22 cellular contexts compared by ENCODE assay signal in the genomic region with DNA sequence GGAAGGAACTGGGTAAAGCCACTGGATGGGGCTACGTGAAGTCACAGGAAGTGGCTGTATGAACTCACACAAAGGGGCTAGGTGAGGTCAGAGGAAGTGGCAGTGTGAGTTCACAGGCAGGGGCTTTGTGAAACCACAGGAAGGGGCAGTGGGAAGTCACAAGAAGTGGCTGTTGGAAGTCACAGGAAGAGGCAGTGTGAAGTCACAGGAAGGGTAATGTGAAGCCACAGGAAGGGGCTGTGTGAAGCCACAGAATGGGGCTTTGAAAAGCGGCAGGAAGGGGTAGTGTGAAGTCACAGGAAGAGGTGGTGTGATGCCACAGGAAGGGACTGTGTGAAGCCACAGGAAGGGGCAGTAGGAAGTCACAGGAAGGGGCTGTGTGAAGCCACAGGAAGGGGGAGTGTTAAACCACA. TPM values are rescaled to one million over a fixed set of nuclear protein-coding genes. Genes with fewer than 3 reads are reported as not detected.
DNase-seq lines count a peak whose midpoint lies in the region; ATAC-seq, FAIRE-seq and TF ChIP-seq lines count a peak whose summit lies in the region.
"Had no signal": no experiment of that assay in that cellular context is flagged by ENCODE, and none has a peak within 500 bp of the region (broad histone marks: within the 10 kb centered on the region; RNA-seq: fewer than 3 reads in every experiment).

No MANE protein-coding gene starts in this region.

- 0 out of 2 replicates have a peak, but pooled peaks cover 2% of the 10 kb centered on the region for H3K23me2 ChIP-seq in H1 (ENCODE audit: low read depth, low read length)

- H3K23ac ChIP-seq in H1 (ENCODE audit: insufficient read length) (no peak overlapping the region), mesenchymal stem cell (ENCODE audit: low read length in 2 of 2) (no peak overlapping the region)

- no peak overlapping the region for H2BK12ac ChIP-seq in H1 (ENCODE audit: low read depth, low read length)
- no peak overlapping the region for H2BK12ac ChIP-seq in mesenchymal stem cell (ENCODE audit: low read length in 2 of 2)

- H3K9me3 ChIP-seq in HepG2 (ENCODE audit: low read length) (peaks cover 57% of the 10 kb centered on the region), right lobe of liver (no peaks in the 10 kb centered on the region), MM.1S (replicated peaks; ENCODE audit: insufficient read depth, low read length) (no peaks in the 10 kb centered on the region), H1 (ENCODE audit: insufficient read depth in 2 of 2, low read depth in 1 of 2, low read length in 1 of 2) (peaks cover 6 to 15% of the 10 kb centered on the region in 2 experiments; a peak in 2 of 4 replicates), mesenchymal stem cell (ENCODE audit: control insufficient read depth, low read length) (no peaks in the 10 kb centered on the region)
- H3K9me3 ChIP-seq: gastrocnemius medialis, uterus had no signal

- POLR2A ChIA-PET in HepG2 (lab: Yijun Ruan, JAX), result no interaction called here
- POLR2A ChIA-PET in H1 (lab: Charles Lee; ENCODE audit: partially characterized antibody), result no interaction called here

- H3K56ac ChIP-seq in H1 (replicated peaks; ENCODE audit: insufficient read length, low read depth, low read length), result no peak overlapping the region

- H3K4me1 ChIP-seq in HepG2 (ENCODE audit: insufficient read depth, low read length) (no peaks in the 10 kb centered on the region), right lobe of liver (peaks cover 0 to 2% (median 0%) of the 10 kb centered on the region in 4 donors), MM.1S (ENCODE audit: low read length) (no peaks in the 10 kb centered on the region), H1 (replicated peaks in 1 of 4; ENCODE audit: control insufficient read depth in 3 of 4, insufficient read depth in 4 of 4, low read length in 3 of 4) (no peaks in the 10 kb centered on the region; a peak in 1 of 7 replicates), mesenchymal stem cell (ENCODE audit: control insufficient read depth, insufficient read depth, low read depth, low read length) (no peaks in the 10 kb centered on the region)
- H3K4me1 ChIP-seq: gastrocnemius medialis, uterus had no signal

- H3K27me3 ChIP-seq in HepG2 (ENCODE audit: control insufficient read depth in 1 of 2, insufficient read depth in 2 of 2, low read length in 2 of 2) (no peaks in the 10 kb centered on the region; a peak in 1 of 5 replicates), right lobe of liver (no peaks in the 10 kb centered on the region), MM.1S (replicated peaks; ENCODE audit: insufficient read depth, low read length) (no peaks in the 10 kb centered on the region), H1 (replicated peaks in 1 of 4; ENCODE audit: control insufficient read depth in 3 of 4, extremely low read depth in 1 of 4, insufficient read depth in 3 of 4, low read length in 3 of 4) (no peaks in the 10 kb centered on the region), mesenchymal stem cell (ENCODE audit: control insufficient read depth in 1 of 2, insufficient read depth in 1 of 2, low read length in 2 of 2) (no peaks in the 10 kb centered on the region)
- H3K27me3 ChIP-seq: cardiac muscle cell, gastrocnemius medialis, uterus had no signal

- H2BK5ac ChIP-seq in H1 (ENCODE audit: low read depth, low read length) (no peak overlapping the region; the same call in 1 of the 2 replicates), mesenchymal stem cell (ENCODE audit: low read depth, low read length, poor library complexity, severe bottlenecking) (no peak overlapping the region)

- in situ Hi-C loops in HepG2 (cut with HindIII; ENCODE audit: extremely low pct_ligation_motif_present, low pct_unique_long_range_greater_than_20kb), result no loop called here

- no peak overlapping the region for H4K5ac ChIP-seq in H1 (ENCODE audit: insufficient read length, low read depth, low read length)

- H3K4me3 Mint-ChIP-seq in CD14-positive monocyte, result no peak overlapping the region
- H3K4me3 Mint-ChIP-seq: activated T-helper 1 cell treated with anti-CD3 and anti-CD28 coated beads, Interleukin-12 subunit alpha, Interleukin-12 subunit beta, Interleukin-2, Interleukin-4 antibody, amounts not matched to agents 30 ng/mL and 10 ng/mL and 1 ng/mL, durations not matched to agents 14 hours and 24 hours and 36 hours; HFFc6 had no signal

- intact Hi-C loops in HepG2 (cut with micrococcal nuclease; ENCODE audit: unreplicated experiment), result no loop called here
- intact Hi-C loops in right lobe of liver (cut with DNase I), result no loop called here
- intact Hi-C loops in CD14-positive monocyte (cut with micrococcal nuclease), result no loop called here

- no peak overlapping the region for H4K91ac ChIP-seq in H1 (replicated peaks; ENCODE audit: insufficient read length, low read length)
- H4K91ac ChIP-seq in mesenchymal stem cell (ENCODE audit: low read length), result no peak overlapping the region

- TF ChIP-seq POLR2A in HepG2 (IDR thresholded peaks at IDR 0.05; ENCODE audit: insufficient read depth in 1 of 2, low read depth in 2 of 2, low read length in 2 of 2) (no peak), right lobe of liver (IDR thresholded peaks at IDR 0.05) (no peak), H1 (IDR thresholded peaks at IDR 0.05; ENCODE audit: control extremely low read depth in 1 of 2, low read depth in 2 of 2, low read length in 2 of 2) (no peak)

- H3F3A ChIP-seq in MM.1S (ENCODE audit: insufficient read depth, low read length), result no peaks in the 10 kb centered on the region

- DNase-seq in HepG2 (ENCODE audit: low spot score), result no peak
- no peak for DNase-seq in right lobe of liver
- DNase-seq in MM.1S, result no peak
- no peak for DNase-seq in H1 (ENCODE audit: low read depth in 1 of 2, low spot score in 2 of 2)
- DNase-seq in mesenchymal stem cell, result no peak
- no peak for DNase-seq in CD14-positive monocyte (ENCODE audit: low spot score)
- no peak for DNase-seq in mesenteric fat pad (ENCODE audit: low spot score)
- DNase-seq: activated CD4-positive, alpha-beta T cell treated with anti-CD3 and anti-CD28 coated beads for 4 hours; amniotic stem cell; gastrocnemius medialis; HFFc6; Karpas-422; left colon; NCI-H2171; PC-9; stimulated activated CD4-positive, alpha-beta T cell treated with anti-CD3 and anti-CD28 coated beads, Interleukin-1b, Interleukin-23, amount 100 ng/mL, for 48 hours; uterus had no signal

- H3K36me3 Mint-ChIP-seq in CD14-positive monocyte, result no peaks in the 10 kb centered on the region

- no peak overlapping the region for H3K4me3 ChIP-seq in HepG2 (replicated peaks in 1 of 3; ENCODE audit: insufficient read depth in 1 of 3, low read depth in 2 of 3, low read length in 3 of 3)
- H3K4me3 ChIP-seq in right lobe of liver, result no peak overlapping the region
- H3K4me3 ChIP-seq in MM.1S (ENCODE audit: low read length), result no peak overlapping the region
- H3K4me3 ChIP-seq in H1 (ENCODE audit: extremely low read depth in 1 of 4, insufficient read depth in 2 of 4, low read depth in 3 of 4, low read length in 4 of 4), result no peak overlapping the region
- no peak overlapping the region for H3K4me3 ChIP-seq in mesenchymal stem cell (ENCODE audit: insufficient read depth in 1 of 2, low read depth in 1 of 2, low read length in 2 of 2)
- H3K4me3 ChIP-seq: cardiac muscle cell, gastrocnemius medialis, GM12878, PC-9, uterus had no signal

- no peak overlapping the region for H3K9ac ChIP-seq in HepG2 (ENCODE audit: insufficient read depth, low read depth, low read length)
- no peak overlapping the region for H3K9ac ChIP-seq in MM.1S (ENCODE audit: low read length)
- no peak overlapping the region for H3K9ac ChIP-seq in H1 (replicated peaks in 1 of 4; ENCODE audit: extremely low read depth in 1 of 4, low read depth in 3 of 4, low read length in 3 of 4)
- H3K9ac ChIP-seq in mesenchymal stem cell (ENCODE audit: low read length), result no peak overlapping the region

- ATAC-seq in HepG2 (no peak), right lobe of liver (no peak), HG03342 (IDR thresholded peaks at IDR 0.05; ENCODE audit: unreplicated experiment) (no peak)
- ATAC-seq: gastrocnemius medialis, GM12878, left colon had no signal

- H3K18ac ChIP-seq in H1 (ENCODE audit: extremely low read depth, low read length) (no peak overlapping the region), mesenchymal stem cell (ENCODE audit: low read depth in 1 of 2, low read length in 2 of 2) (no peak overlapping the region)

- H2AFZ ChIP-seq in HepG2 (ENCODE audit: low read length) (no peak overlapping the region), MM.1S (ENCODE audit: low read length) (peak overlapping the region; percentile 31; the same call in 1 of the 2 replicates), H1 (ENCODE audit: low read length) (no peak overlapping the region), mesenchymal stem cell (ENCODE audit: low read depth, low read length) (no peak overlapping the region)
- H2AFZ ChIP-seq: PC-9 had no signal

- CTCF ChIA-PET in HepG2 (lab: Yijun Ruan, JAX; ENCODE audit: low intra/inter-chr PET ratio, low total read pairs), result no interaction called here
- CTCF ChIA-PET in H1 (lab: Charles Lee; ENCODE audit: partially characterized antibody), result no interaction called here

- no peaks in the 10 kb centered on the region for H3K4me1 Mint-ChIP-seq in CD14-positive monocyte

- no peak overlapping the region for H3K4me2 ChIP-seq in HepG2 (ENCODE audit: low read depth, low read length)
- H3K4me2 ChIP-seq in MM.1S (ENCODE audit: low read depth, low read length), result no peak overlapping the region
- H3K4me2 ChIP-seq in H1 (ENCODE audit: insufficient read depth in 1 of 2, low read depth in 2 of 2, low read length in 2 of 2), result no peak overlapping the region
- H3K4me2 ChIP-seq in mesenchymal stem cell (ENCODE audit: low read length, poor library complexity, severe bottlenecking), result no peak overlapping the region
- H3K4me2 ChIP-seq: PC-9 had no signal

- TF ChIP-seq EP300 in HepG2 (IDR thresholded peaks at IDR 0.05; ENCODE audit: low read depth in 2 of 2, low read length in 2 of 2), result no peak
- TF ChIP-seq EP300 in HepG2 (CRISPR knock-in tag; IDR thresholded peaks at IDR 0.05; ENCODE audit: borderline replicate concordance), result no peak
- no peak for TF ChIP-seq EP300 in H1 (IDR thresholded peaks at IDR 0.05; ENCODE audit: borderline replicate concordance in 1 of 2, low read depth in 2 of 2, low read length in 2 of 2)

- no peak overlapping the region for H3K4ac ChIP-seq in H1 (replicated peaks; ENCODE audit: insufficient read length, low read depth, low read length)
- no peak overlapping the region for H3K4ac ChIP-seq in mesenchymal stem cell (ENCODE audit: low read depth in 1 of 2, low read length in 2 of 2)

- H3K9me2 ChIP-seq in MM.1S (replicated peaks; ENCODE audit: insufficient read depth, low read length), result no peaks in the 10 kb centered on the region

- no peak overlapping the region for H2BK20ac ChIP-seq in H1 (ENCODE audit: low read length)

- no peak overlapping the region for H3K27ac Mint-ChIP-seq in CD14-positive monocyte
- H3K27ac Mint-ChIP-seq: activated T-helper 1 cell treated with anti-CD3 and anti-CD28 coated beads, Interleukin-12 subunit alpha, Interleukin-12 subunit beta, Interleukin-2, Interleukin-4 antibody, amounts not matched to agents 30 ng/mL and 10 ng/mL and 1 ng/mL, durations not matched to agents 14 hours and 24 hours and 36 hours; HFFc6 had no signal

- no peak for TF ChIP-seq RAD21 in HepG2 (CRISPR knock-in tag; IDR thresholded peaks at IDR 0.05)
- TF ChIP-seq RAD21 in H1 (IDR thresholded peaks at IDR 0.05 in 1 of 2, conservative IDR thresholded peaks at IDR 0.05 in 1 of 2; ENCODE audit: low read depth in 2 of 2, low read length in 2 of 2), result no peak

- no peaks in the 10 kb centered on the region for H3K36me3 ChIP-seq in HepG2 (replicated peaks in 1 of 2; ENCODE audit: control insufficient read depth in 1 of 2, insufficient read depth in 2 of 2, low read length in 2 of 2)
- H3K36me3 ChIP-seq in right lobe of liver, result no peaks in the 10 kb centered on the region
- H3K36me3 ChIP-seq in MM.1S (replicated peaks; ENCODE audit: insufficient read depth, low read length), result no peaks in the 10 kb centered on the region
- no peaks in the 10 kb centered on the region; a peak in 1 of 8 replicates for H3K36me3 ChIP-seq in H1 (ENCODE audit: control insufficient read depth in 2 of 4, insufficient read depth in 4 of 4, low read length in 3 of 4)
- H3K36me3 ChIP-seq in mesenchymal stem cell (ENCODE audit: control insufficient read depth in 1 of 2, insufficient read depth in 2 of 2, low read depth in 1 of 2, low read length in 2 of 2), result no peaks in the 10 kb centered on the region
- H3K36me3 ChIP-seq: cardiac muscle cell, gastrocnemius medialis, uterus had no signal

- no peaks in the 10 kb centered on the region for H3K79me2 ChIP-seq in HepG2 (ENCODE audit: insufficient read depth, low read length)
- no peaks in the 10 kb centered on the region for H3K79me2 ChIP-seq in MM.1S (ENCODE audit: low read length)
- no peaks in the 10 kb centered on the region for H3K79me2 ChIP-seq in H1 (ENCODE audit: control insufficient read depth in 1 of 2, insufficient read depth in 2 of 2, low read length in 2 of 2)

- H4K8ac ChIP-seq in H1 (ENCODE audit: extremely low read depth, insufficient read depth, low read length) (no peak overlapping the region), mesenchymal stem cell (ENCODE audit: low read length) (no peak overlapping the region)

- peak overlapping the region; percentile 82; the same call in 1 of the 2 replicates for H2AK5ac ChIP-seq in H1 (ENCODE audit: low read depth, low read length)
- H2AK5ac ChIP-seq in mesenchymal stem cell (ENCODE audit: low read length, severe bottlenecking), result no peak overlapping the region

- H3K27ac ChIP-seq in HepG2 (ENCODE audit: extremely low read length, insufficient read depth, low read length), result no peak overlapping the region
- no peak overlapping the region for H3K27ac ChIP-seq in right lobe of liver
- H3K27ac ChIP-seq in MM.1S (ENCODE audit: low read length), result no peak overlapping the region
- H3K27ac ChIP-seq in H1 (ENCODE audit: low read depth, low read length), result no peak overlapping the region
- no peak overlapping the region for H3K27ac ChIP-seq in mesenchymal stem cell (ENCODE audit: low read length, poor library complexity, severe bottlenecking)
- H3K27ac ChIP-seq: cardiac muscle cell, gastrocnemius medialis, PC-9, uterus had no signal

- H4K20me1 ChIP-seq in HepG2 (ENCODE audit: insufficient read depth, low read length) (no peaks in the 10 kb centered on the region), MM.1S (ENCODE audit: insufficient read depth, low read length) (no peaks in the 10 kb centered on the region), H1 (replicated peaks in 1 of 2; ENCODE audit: control insufficient read depth in 1 of 2, insufficient read depth in 2 of 2, low read length in 2 of 2) (peaks cover 0 to 2% of the 10 kb centered on the region in 2 experiments)

- TF ChIP-seq CTCF in HepG2 (CRISPR knock-in tag; IDR thresholded peaks at IDR 0.05) (no peak), right lobe of liver (IDR thresholded peaks at IDR 0.05) (no peak), MM.1S (IDR thresholded peaks at IDR 0.05; ENCODE audit: low read length) (no peak), H1 (IDR thresholded peaks at IDR 0.05; ENCODE audit: control extremely low read depth in 1 of 3, insufficient read depth in 1 of 3, low read depth in 1 of 3, low read length in 3 of 3) (no peak), CD14-positive monocyte (IDR thresholded peaks at IDR 0.05) (no peak)

- BruUV-seq in HepG2 (replicated peaks; lab: Mats Ljungman, UMichigan), result no TSS peak

- H3K27me3 Mint-ChIP-seq in CD14-positive monocyte (ENCODE audit: low read depth in 3 of 3), result peaks cover 0 to 1% (median 0%) of the 10 kb centered on the region in 3 donors

- H2BK120ac ChIP-seq in H1 (replicated peaks; ENCODE audit: low read depth, low read length) (no peak overlapping the region), mesenchymal stem cell (ENCODE audit: low read depth, low read length) (no peak overlapping the region)

- H3K14ac ChIP-seq in H1 (ENCODE audit: insufficient read length) (no peak overlapping the region), mesenchymal stem cell (ENCODE audit: low read length in 2 of 2) (no peak overlapping the region)

- 0% methylated on average over 2 of the region's 2 CpGs for WGBS in HepG2 (ENCODE audit: low lambda C conversion rate)
- WGBS in right lobe of liver (ENCODE audit: insufficient coverage, low coverage, low lambda C conversion rate, missing lambda C conversion rate), result 47% methylated on average over 2 of the region's 2 CpGs
- WGBS in H1 (ENCODE audit: extremely low coverage in 1 of 2, insufficient coverage in 1 of 2, insufficient read length in 1 of 2, insufficient replicate concordance in 2 of 2, low coverage in 1 of 2, low lambda C conversion rate in 2 of 2, missing lambda C conversion rate in 1 of 2), 2 experiments, result 97% methylated on average over 2 of the region's 2 CpGs; no CpG with 5 or more reads in 1 of the 2 experiments
- 67% methylated on average over 2 of the region's 2 CpGs for WGBS in mesenchymal stem cell

- H3K79me1 ChIP-seq in H1 (ENCODE audit: low read depth, low read length) (0 out of 2 replicates have a peak, but pooled peaks cover 3% of the 10 kb centered on the region), mesenchymal stem cell (replicated peaks; ENCODE audit: low read length, poor library complexity, severe bottlenecking) (no peaks in the 10 kb centered on the region)

- H2BK15ac ChIP-seq in H1 (ENCODE audit: low read length) (no peak overlapping the region), mesenchymal stem cell (ENCODE audit: low read depth, poor library complexity, severe bottlenecking) (no peak overlapping the region)

- FAIRE-seq in HepG2 (lab: Jason Lieb, UNC) (no peak), H1 (lab: Jason Lieb, UNC) (no peak)
- FAIRE-seq: G401.6, GM12878 had no signal

- peaks cover 0 to 4% (median 0%) of the 10 kb centered on the region in 7 donors for H3K9me3 Mint-ChIP-seq in CD14-positive monocyte
- H3K9me3 Mint-ChIP-seq: activated T-helper 1 cell treated with anti-CD3 and anti-CD28 coated beads, Interleukin-12 subunit alpha, Interleukin-12 subunit beta, Interleukin-2, Interleukin-4 antibody, amounts not matched to agents 30 ng/mL and 10 ng/mL and 1 ng/mL, durations not matched to agents 14 hours and 24 hours and 36 hours; HFFc6 had no signal

RNA-seq across cellular contexts. Expression of a gene that starts 34.6 kb away (rescaled TPM):
- total RNA-seq in HepG2 (2016; rRNA removed; fragmentation: Illumina TruSeq; extraction: Trizol), result not detected in 2 replicates
- not detected in 2 replicates for total RNA-seq in HepG2 (2016; cell fraction: cytosol; rRNA removed; fragmentation: Illumina TruSeq; extraction: Trizol; ENCODE audit: low read depth)
- total RNA-seq in HepG2 (2016; cell fraction: insoluble cytoplasmic fraction; rRNA removed; fragmentation: Illumina TruSeq; extraction: Trizol), result not detected in 2 replicates
- total RNA-seq in HepG2 (2016; cell fraction: membrane; rRNA removed; fragmentation: Illumina TruSeq; extraction: Trizol), result not detected in 2 replicates
- not detected in 2 replicates for total RNA-seq in HepG2 (2016; cell fraction: nucleus; rRNA removed; fragmentation: Illumina TruSeq; extraction: Trizol)
- polyA plus RNA-seq in HepG2 (2011; rRNA removed), result not detected in 2 replicates
- polyA plus RNA-seq in HepG2 (2011; cell fraction: cytosol; rRNA removed), result not detected in 2 replicates
- polyA plus RNA-seq in HepG2 (2011; cell fraction: nucleus; rRNA removed), result not detected in 2 replicates
- not detected in 2 replicates for polyA plus RNA-seq in HepG2 (2012)
- not detected in 2 replicates for polyA plus RNA-seq in HepG2 (2016; cell fraction: cytosol; fragmentation: Illumina TruSeq; extraction: Trizol; ENCODE audit: low read depth)
- polyA plus RNA-seq in HepG2 (2016; cell fraction: insoluble cytoplasmic fraction; fragmentation: Illumina TruSeq; extraction: Trizol; ENCODE audit: low read depth), result not detected in 2 replicates
- not detected in 2 replicates for polyA plus RNA-seq in HepG2 (2016; cell fraction: membrane; fragmentation: Illumina TruSeq; extraction: Trizol; ENCODE audit: low read depth)
- polyA plus RNA-seq in HepG2 (2016; cell fraction: nucleus; fragmentation: Illumina TruSeq; extraction: Trizol; ENCODE audit: insufficient read depth, low read depth), result not detected in 2 replicates
- polyA minus RNA-seq in HepG2 (2011; rRNA and poly(A)+ RNA removed; ENCODE audit: low replicate concordance), result not detected in 2 replicates
- polyA minus RNA-seq in HepG2 (2011; cell fraction: cytosol; rRNA and poly(A)+ RNA removed), result not detected in 2 replicates
- polyA minus RNA-seq in HepG2 (2011; cell fraction: nucleus; rRNA and poly(A)+ RNA removed), result not detected in 2 replicates
- 10 to 100 TPM in 3 of 6 experiments, 1 to 10 TPM in 3; 5.5 to 17.5 (median 10.5) TPM for total RNA-seq in right lobe of liver
- 7.9 and 11.5 TPM in 2 replicates for total RNA-seq in H1 (2021; fragmentation: NEBNext Ultra II Directional; extraction: Animal tissue kit (Norgen Biotek cat#: 25700))
- 4.7 and 5.2 TPM in 2 replicates for polyA plus RNA-seq in H1 (2011; rRNA removed)
- 5.5 TPM for polyA plus RNA-seq in H1 (2011; cell fraction: cytosol; rRNA removed)
- polyA plus RNA-seq in H1 (2011; cell fraction: nucleus; rRNA removed), result 10.7 TPM
- polyA plus RNA-seq in H1 (2012, experiment 1 of 2), result 4.6 to 6.0 TPM (median 5.6 TPM) in 4 replicates
- 3.2 TPM for polyA plus RNA-seq in H1 (2012, experiment 2 of 2)
- 2.5 TPM for polyA plus RNA-seq in H1 (2013, experiment 1 of 2)
- 2.8 TPM for polyA plus RNA-seq in H1 (2013, experiment 2 of 2)
- polyA minus RNA-seq in H1 (2011; rRNA and poly(A)+ RNA removed), result 10.1 and 14.7 TPM in 2 replicates
- 9.5 TPM for polyA minus RNA-seq in H1 (2011; cell fraction: cytosol; rRNA and poly(A)+ RNA removed)
- 25.7 TPM for polyA minus RNA-seq in H1 (2011; cell fraction: nucleus; rRNA and poly(A)+ RNA removed)
- polyA plus RNA-seq in mesenchymal stem cell (2013, experiment 1 of 2), result 0.01 TPM
- not detected for polyA plus RNA-seq in mesenchymal stem cell (2013, experiment 2 of 2)
- polyA plus RNA-seq in CD14-positive monocyte, result not detected
- total RNA-seq in mesenteric fat pad, result 11.9 TPM
- total RNA-seq: activated T-helper 1 cell treated with anti-CD3 and anti-CD28 coated beads, Interleukin-12 subunit alpha, Interleukin-12 subunit beta, Interleukin-2, Interleukin-4 antibody, amounts not matched to agents 30 ng/mL and 10 ng/mL and 1 ng/mL, durations not matched to agents 14 hours and 24 hours and 36 hours; HFFc6; PC-9 had no signal
- polyA plus RNA-seq: GM12878 had no signal
